In the genomic region with DNA sequence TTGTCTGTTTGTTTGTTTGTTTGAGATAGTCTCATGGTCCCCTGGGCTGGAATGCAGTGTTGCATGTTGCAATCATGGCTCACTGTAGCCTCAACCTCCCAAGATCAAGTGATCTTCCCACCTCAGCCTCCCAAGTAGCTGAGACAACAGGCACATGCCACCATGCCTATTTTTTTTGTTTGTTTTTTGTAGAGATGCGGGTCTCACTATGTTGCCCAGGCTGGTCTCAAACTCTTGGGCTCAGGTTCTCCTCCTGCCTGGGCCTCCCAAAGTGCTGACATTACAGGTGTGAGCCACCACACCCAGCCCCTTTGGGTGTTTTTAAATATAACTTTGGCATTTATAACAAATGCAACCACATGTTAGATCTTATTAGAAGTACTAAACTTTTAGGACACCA, we compare ENCODE assay signal across 2 cellular contexts.
TF ChIP-seq lines count a peak whose summit lies in the region.

No MANE protein-coding gene starts in this region.

TF ChIP-seq in GM12891, 5 proteins besides CTCF, POLR2A, EP300 and RAD21 (continued from another document):
- TF ChIP-seq POLR2AphosphoS5 (IDR thresholded peaks at IDR 0.05; ENCODE audit: low read depth, low read length) (no peak), TAF1 (IDR thresholded peaks at IDR 0.05; ENCODE audit: low read depth, low read length) (no peak), POU2F2 (IDR thresholded peaks at IDR 0.05; ENCODE audit: low read depth, low read length) (no peak)

TF ChIP-seq in K562, 482 proteins besides CTCF, POLR2A, EP300 and RAD21 (continued from another document):
- TF ChIP-seq CBFA2T2 (conservative IDR thresholded peaks at IDR 0.05) (no peak), ZNF24 (IDR thresholded peaks at IDR 0.05) (no peak), FOXP1 (CRISPR knock-in tag; IDR thresholded peaks at IDR 0.05) (no peak), HCFC1 (IDR thresholded peaks at IDR 0.05; ENCODE audit: low read depth, low read length) (no peak), ZNF668 (CRISPR knock-in tag; IDR thresholded peaks at IDR 0.05) (no peak), ZNF184 (CRISPR knock-in tag; IDR thresholded peaks at IDR 0.05) (no peak), ZSCAN29 (IDR thresholded peaks at IDR 0.05) (0 out of 2 replicates have a peak, but pooled peaks have one; percentile 2), NFYB (IDR thresholded peaks at IDR 0.05; ENCODE audit: extremely low read depth, insufficient read length) (no peak), BCOR (IDR thresholded peaks at IDR 0.05) (peak; percentile 37; the same call in 1 of the 2 replicates), SMAD4 (CRISPR knock-in tag; conservative IDR thresholded peaks at IDR 0.05) (0 out of 2 replicates have a peak, but pooled peaks have one; percentile 7), DACH1 (IDR thresholded peaks at IDR 0.05; ENCODE audit: partially characterized antibody) (no peak), GTF2A2 (tag; IDR thresholded peaks at IDR 0.05) (no peak), KAT8 (IDR thresholded peaks at IDR 0.05; ENCODE audit: low read depth) (no peak), HLTF (IDR thresholded peaks at IDR 0.05) (no peak), NR3C1 (CRISPR knock-in tag; IDR thresholded peaks at IDR 0.05) (no peak), NCOA2 (IDR thresholded peaks at IDR 0.05; ENCODE audit: partially characterized antibody in 2 of 2) (no peak), U2AF2 (optimal IDR thresholded peaks at IDR 0.05; ENCODE audit: low read depth, low read length) (no peak), NFXL1 (CRISPR knock-in tag; IDR thresholded peaks at IDR 0.05) (no peak), ATF1 (CRISPR knock-in tag; IDR thresholded peaks at IDR 0.05) (no peak), ATF1 (tag; IDR thresholded peaks at IDR 0.05) (no peak), FOXA3 (CRISPR knock-in tag; conservative IDR thresholded peaks at IDR 0.05 in 1 of 2, IDR thresholded peaks at IDR 0.05 in 1 of 2) (no peak), ERF (CRISPR knock-in tag; IDR thresholded peaks at IDR 0.05) (no peak), SUPT5H (IDR thresholded peaks at IDR 0.05) (no peak), BHLHE40 (IDR thresholded peaks at IDR 0.05; ENCODE audit: low read length) (no peak), TBP (optimal IDR thresholded peaks at IDR 0.05; ENCODE audit: low read depth, low read length) (no peak), SMC3 (conservative IDR thresholded peaks at IDR 0.05; ENCODE audit: insufficient read depth, low read depth, low read length) (no peak), KDM1A (IDR thresholded peaks at IDR 0.05) (peak in 1 of 2 experiments; percentile 17; a peak in 1 of 4 replicates), ZKSCAN3 (CRISPR knock-in tag; IDR thresholded peaks at IDR 0.05) (no peak), ZNF384 (IDR thresholded peaks at IDR 0.05; ENCODE audit: low read depth, low read length) (no peak), HNRNPK (IDR thresholded peaks at IDR 0.05; ENCODE audit: low read depth, low read length, poor library complexity, severe bottlenecking) (no peak), CBX1 (IDR thresholded peaks at IDR 0.05; ENCODE audit: low read depth) (no peak), POLR2AphosphoS2 (IDR thresholded peaks at IDR 0.05; ENCODE audit: low read length) (no peak), MECOM (CRISPR knock-in tag; IDR thresholded peaks at IDR 0.05) (0 out of 2 replicates have a peak, but pooled peaks have one; percentile 14), STAT5B (CRISPR knock-in tag; IDR thresholded peaks at IDR 0.05) (no peak), L3MBTL2 (IDR thresholded peaks at IDR 0.05) (0 out of 2 replicates have a peak, but pooled peaks have one; percentile 12), CBX8 (IDR thresholded peaks at IDR 0.05; ENCODE audit: borderline replicate concordance, extremely low read depth, low read depth, low read length, poor library complexity, severe bottlenecking) (no peak), ZNF121 (CRISPR knock-in tag; conservative IDR thresholded peaks at IDR 0.05) (peak; percentile 56), NFIC (IDR thresholded peaks at IDR 0.05) (no peak)
- TF ChIP-seq, protein P1, sequence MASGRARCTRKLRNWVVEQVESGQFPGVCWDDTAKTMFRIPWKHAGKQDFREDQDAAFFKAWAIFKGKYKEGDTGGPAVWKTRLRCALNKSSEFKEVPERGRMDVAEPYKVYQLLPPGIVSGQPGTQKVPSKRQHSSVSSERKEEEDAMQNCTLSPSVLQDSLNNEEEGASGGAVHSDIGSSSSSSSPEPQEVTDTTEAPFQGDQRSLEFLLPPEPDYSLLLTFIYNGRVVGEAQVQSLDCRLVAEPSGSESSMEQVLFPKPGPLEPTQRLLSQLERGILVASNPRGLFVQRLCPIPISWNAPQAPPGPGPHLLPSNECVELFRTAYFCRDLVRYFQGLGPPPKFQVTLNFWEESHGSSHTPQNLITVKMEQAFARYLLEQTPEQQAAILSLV (tag; IDR thresholded peaks at IDR 0.05), result no peak
- TF ChIP-seq, protein P2, sequence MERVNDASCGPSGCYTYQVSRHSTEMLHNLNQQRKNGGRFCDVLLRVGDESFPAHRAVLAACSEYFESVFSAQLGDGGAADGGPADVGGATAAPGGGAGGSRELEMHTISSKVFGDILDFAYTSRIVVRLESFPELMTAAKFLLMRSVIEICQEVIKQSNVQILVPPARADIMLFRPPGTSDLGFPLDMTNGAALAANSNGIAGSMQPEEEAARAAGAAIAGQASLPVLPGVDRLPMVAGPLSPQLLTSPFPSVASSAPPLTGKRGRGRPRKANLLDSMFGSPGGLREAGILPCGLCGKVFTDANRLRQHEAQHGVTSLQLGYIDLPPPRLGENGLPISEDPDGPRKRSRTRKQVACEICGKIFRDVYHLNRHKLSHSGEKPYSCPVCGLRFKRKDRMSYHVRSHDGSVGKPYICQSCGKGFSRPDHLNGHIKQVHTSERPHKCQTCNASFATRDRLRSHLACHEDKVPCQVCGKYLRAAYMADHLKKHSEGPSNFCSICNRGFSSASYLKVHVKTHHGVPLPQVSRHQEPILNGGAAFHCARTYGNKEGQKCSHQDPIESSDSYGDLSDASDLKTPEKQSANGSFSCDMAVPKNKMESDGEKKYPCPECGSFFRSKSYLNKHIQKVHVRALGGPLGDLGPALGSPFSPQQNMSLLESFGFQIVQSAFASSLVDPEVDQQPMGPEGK (CRISPR knock-in tag; IDR thresholded peaks at IDR 0.05; ENCODE audit: borderline replicate concordance), result no peak
- TF ChIP-seq, protein P3, sequence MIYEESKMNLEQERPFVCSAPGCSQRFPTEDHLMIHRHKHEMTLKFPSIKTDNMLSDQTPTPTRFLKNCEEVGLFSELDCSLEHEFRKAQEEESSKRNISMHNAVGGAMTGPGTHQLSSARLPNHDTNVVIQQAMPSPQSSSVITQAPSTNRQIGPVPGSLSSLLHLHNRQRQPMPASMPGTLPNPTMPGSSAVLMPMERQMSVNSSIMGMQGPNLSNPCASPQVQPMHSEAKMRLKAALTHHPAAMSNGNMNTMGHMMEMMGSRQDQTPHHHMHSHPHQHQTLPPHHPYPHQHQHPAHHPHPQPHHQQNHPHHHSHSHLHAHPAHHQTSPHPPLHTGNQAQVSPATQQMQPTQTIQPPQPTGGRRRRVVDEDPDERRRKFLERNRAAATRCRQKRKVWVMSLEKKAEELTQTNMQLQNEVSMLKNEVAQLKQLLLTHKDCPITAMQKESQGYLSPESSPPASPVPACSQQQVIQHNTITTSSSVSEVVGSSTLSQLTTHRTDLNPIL (CRISPR knock-in tag; IDR thresholded peaks at IDR 0.05), result no peak
- TF ChIP-seq, protein P4, sequence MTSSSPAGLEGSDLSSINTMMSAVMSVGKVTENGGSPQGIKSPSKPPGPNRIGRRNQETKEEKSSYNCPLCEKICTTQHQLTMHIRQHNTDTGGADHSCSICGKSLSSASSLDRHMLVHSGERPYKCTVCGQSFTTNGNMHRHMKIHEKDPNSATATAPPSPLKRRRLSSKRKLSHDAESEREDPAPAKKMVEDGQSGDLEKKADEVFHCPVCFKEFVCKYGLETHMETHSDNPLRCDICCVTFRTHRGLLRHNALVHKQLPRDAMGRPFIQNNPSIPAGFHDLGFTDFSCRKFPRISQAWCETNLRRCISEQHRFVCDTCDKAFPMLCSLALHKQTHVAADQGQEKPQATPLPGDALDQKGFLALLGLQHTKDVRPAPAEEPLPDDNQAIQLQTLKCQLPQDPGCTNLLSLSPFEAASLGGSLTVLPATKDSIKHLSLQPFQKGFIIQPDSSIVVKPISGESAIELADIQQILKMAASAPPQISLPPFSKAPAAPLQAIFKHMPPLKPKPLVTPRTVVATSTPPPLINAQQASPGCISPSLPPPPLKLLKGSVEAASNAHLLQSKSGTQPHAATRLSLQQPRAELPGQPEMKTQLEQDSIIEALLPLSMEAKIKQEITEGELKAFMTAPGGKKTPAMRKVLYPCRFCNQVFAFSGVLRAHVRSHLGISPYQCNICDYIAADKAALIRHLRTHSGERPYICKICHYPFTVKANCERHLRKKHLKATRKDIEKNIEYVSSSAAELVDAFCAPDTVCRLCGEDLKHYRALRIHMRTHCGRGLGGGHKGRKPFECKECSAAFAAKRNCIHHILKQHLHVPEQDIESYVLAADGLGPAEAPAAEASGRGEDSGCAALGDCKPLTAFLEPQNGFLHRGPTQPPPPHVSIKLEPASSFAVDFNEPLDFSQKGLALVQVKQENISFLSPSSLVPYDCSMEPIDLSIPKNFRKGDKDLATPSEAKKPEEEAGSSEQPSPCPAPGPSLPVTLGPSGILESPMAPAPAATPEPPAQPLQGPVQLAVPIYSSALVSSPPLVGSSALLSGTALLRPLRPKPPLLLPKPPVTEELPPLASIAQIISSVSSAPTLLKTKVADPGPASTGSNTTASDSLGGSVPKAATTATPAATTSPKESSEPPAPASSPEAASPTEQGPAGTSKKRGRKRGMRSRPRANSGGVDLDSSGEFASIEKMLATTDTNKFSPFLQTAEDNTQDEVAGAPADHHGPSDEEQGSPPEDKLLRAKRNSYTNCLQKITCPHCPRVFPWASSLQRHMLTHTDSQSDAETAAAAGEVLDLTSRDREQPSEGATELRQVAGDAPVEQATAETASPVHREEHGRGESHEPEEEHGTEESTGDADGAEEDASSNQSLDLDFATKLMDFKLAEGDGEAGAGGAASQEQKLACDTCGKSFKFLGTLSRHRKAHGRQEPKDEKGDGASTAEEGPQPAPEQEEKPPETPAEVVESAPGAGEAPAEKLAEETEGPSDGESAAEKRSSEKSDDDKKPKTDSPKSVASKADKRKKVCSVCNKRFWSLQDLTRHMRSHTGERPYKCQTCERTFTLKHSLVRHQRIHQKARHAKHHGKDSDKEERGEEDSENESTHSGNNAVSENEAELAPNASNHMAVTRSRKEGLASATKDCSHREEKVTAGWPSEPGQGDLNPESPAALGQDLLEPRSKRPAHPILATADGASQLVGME (CRISPR knock-in tag; IDR thresholded peaks at IDR 0.05), result no peak
- TF ChIP-seq, protein P5, sequence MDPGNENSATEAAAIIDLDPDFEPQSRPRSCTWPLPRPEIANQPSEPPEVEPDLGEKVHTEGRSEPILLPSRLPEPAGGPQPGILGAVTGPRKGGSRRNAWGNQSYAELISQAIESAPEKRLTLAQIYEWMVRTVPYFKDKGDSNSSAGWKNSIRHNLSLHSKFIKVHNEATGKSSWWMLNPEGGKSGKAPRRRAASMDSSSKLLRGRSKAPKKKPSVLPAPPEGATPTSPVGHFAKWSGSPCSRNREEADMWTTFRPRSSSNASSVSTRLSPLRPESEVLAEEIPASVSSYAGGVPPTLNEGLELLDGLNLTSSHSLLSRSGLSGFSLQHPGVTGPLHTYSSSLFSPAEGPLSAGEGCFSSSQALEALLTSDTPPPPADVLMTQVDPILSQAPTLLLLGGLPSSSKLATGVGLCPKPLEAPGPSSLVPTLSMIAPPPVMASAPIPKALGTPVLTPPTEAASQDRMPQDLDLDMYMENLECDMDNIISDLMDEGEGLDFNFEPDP (CRISPR knock-in tag; IDR thresholded peaks at IDR 0.05), result no peak
- TF ChIP-seq, protein P6, sequence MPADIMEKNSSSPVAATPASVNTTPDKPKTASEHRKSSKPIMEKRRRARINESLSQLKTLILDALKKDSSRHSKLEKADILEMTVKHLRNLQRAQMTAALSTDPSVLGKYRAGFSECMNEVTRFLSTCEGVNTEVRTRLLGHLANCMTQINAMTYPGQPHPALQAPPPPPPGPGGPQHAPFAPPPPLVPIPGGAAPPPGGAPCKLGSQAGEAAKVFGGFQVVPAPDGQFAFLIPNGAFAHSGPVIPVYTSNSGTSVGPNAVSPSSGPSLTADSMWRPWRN (IDR thresholded peaks at IDR 0.05; ENCODE audit: low read depth), result no peak
- TF ChIP-seq, protein P7, sequence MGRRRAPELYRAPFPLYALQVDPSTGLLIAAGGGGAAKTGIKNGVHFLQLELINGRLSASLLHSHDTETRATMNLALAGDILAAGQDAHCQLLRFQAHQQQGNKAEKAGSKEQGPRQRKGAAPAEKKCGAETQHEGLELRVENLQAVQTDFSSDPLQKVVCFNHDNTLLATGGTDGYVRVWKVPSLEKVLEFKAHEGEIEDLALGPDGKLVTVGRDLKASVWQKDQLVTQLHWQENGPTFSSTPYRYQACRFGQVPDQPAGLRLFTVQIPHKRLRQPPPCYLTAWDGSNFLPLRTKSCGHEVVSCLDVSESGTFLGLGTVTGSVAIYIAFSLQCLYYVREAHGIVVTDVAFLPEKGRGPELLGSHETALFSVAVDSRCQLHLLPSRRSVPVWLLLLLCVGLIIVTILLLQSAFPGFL (CRISPR knock-in tag; IDR thresholded peaks at IDR 0.05), result no peak
- TF ChIP-seq, protein P8, sequence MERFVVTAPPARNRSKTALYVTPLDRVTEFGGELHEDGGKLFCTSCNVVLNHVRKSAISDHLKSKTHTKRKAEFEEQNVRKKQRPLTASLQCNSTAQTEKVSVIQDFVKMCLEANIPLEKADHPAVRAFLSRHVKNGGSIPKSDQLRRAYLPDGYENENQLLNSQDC (CRISPR knock-in tag; IDR thresholded peaks at IDR 0.05), result no peak
- TF ChIP-seq, protein P9, sequence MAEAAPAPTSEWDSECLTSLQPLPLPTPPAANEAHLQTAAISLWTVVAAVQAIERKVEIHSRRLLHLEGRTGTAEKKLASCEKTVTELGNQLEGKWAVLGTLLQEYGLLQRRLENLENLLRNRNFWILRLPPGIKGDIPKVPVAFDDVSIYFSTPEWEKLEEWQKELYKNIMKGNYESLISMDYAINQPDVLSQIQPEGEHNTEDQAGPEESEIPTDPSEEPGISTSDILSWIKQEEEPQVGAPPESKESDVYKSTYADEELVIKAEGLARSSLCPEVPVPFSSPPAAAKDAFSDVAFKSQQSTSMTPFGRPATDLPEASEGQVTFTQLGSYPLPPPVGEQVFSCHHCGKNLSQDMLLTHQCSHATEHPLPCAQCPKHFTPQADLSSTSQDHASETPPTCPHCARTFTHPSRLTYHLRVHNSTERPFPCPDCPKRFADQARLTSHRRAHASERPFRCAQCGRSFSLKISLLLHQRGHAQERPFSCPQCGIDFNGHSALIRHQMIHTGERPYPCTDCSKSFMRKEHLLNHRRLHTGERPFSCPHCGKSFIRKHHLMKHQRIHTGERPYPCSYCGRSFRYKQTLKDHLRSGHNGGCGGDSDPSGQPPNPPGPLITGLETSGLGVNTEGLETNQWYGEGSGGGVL (CRISPR knock-in tag; IDR thresholded peaks at IDR 0.05), result no peak
